ENCODE assay signal across 8 cellular contexts in genomic region chr6:26596579-26597388, GRCh38. TPM values are rescaled to one million over a fixed set of nuclear protein-coding genes. Genes with fewer than 3 reads are reported as not detected.
DNase-seq lines count a peak whose midpoint lies in the region; ATAC-seq, FAIRE-seq and TF ChIP-seq lines count a peak whose summit lies in the region.

ABT1 (plus strand) TSS chr6:26596953; CDS start chr6:26596983, 30 bp downstream.

- H3K4me1 Mint-ChIP-seq in T-cell = peaks cover 0 to 27% (median 21%) of the 10 kb centered on the region in 3 donors

- WGBS in heart left ventricle, 4 donors = 0 to 1% (median 1%) methylated on average over 41 to 51 of the region's 51 CpGs
- WGBS in upper lobe of left lung, 2 donors = 0% methylated on average over 28 to 49 of the region's 51 CpGs

- no peak within 1 kb of the TSS for H3K27ac Mint-ChIP-seq in T-cell

- TF ChIP-seq CTCF in heart left ventricle (IDR thresholded peaks at IDR 0.05) = no peak
- TF ChIP-seq CTCF in upper lobe of left lung (IDR thresholded peaks at IDR 0.05) = peak in 2 of 6 experiments; percentile 24 to 45

- H3K4me1 ChIP-seq in heart left ventricle (peaks cover 0 to 36% (median 13%) of the 10 kb centered on the region in 12 donors), upper lobe of left lung (peaks cover 10 to 36% (median 17%) of the 10 kb centered on the region in 4 donors)

- peak; percentile 97 for FAIRE-seq in GM12892 (lab: Jason Lieb, UNC)

- H3K36me3 ChIP-seq in heart left ventricle = peaks cover 0 to 33% (median 27%) of the 10 kb centered on the region in 9 donors
- peaks cover 4 to 27% (median 20%) of the 10 kb centered on the region in 4 donors for H3K36me3 ChIP-seq in upper lobe of left lung

- peak; percentile 90 for DNase-seq in GM12892 (ENCODE audit: insufficient read length)
- peak; percentile 98 for DNase-seq in NCI-H146 (lab: John Stamatoyannopoulos, UW)
- DNase-seq in T-cell = peak; percentile 92 to 97 (median 95)
- peak; percentile 98 for DNase-seq in amniotic epithelial cell (ENCODE audit: low read depth)
- peak; percentile 98 to 99 (median 98) for DNase-seq in heart left ventricle
- peak; percentile 99 for DNase-seq in pons (ENCODE audit: low spot score)
- peak; percentile 96 to 97 for DNase-seq in upper lobe of left lung

- peaks cover 16 to 26% of the 10 kb centered on the region in 2 donors for H3K27me3 Mint-ChIP-seq in T-cell

- H3K9me3 Mint-ChIP-seq in T-cell = no peaks in the 10 kb centered on the region

- POLR2A ChIA-PET in T-cell (lab: Charles Lee) = interaction anchor here (0.7 to 1.2 kb wide), 3 partner anchors 24 to 400 kb away, joined by 3 to 4 read pairs (median 3); a partner anchor contains a TSS

- CTCF ChIA-PET in T-cell (lab: Charles Lee) = interaction anchor here in 1 of 2 donors (1.2 to 2.4 kb wide), 3 partner anchors 27 to 255 kb away, joined by 3 to 31 read pairs (median 7); no protein-coding TSS in a partner anchor

- ATAC-seq in HG02852 (IDR thresholded peaks at IDR 0.05; ENCODE audit: unreplicated experiment) (peak; percentile 77), T-cell (replicated peaks in 1 of 4) (peak; percentile 83 to 89 (median 86)), heart left ventricle (peak; percentile 97 to 100 (median 99)), upper lobe of left lung (ENCODE audit: low FRiP score in 2 of 2) (peak; percentile 97)

- H3K27me3 ChIP-seq in heart left ventricle = peaks cover 3 to 30% (median 19%) of the 10 kb centered on the region in 9 donors
- H3K27me3 ChIP-seq in upper lobe of left lung = peaks cover 0 to 14% (median 0%) of the 10 kb centered on the region in 4 donors

- peaks cover 20% of the 10 kb centered on the region for H3K36me3 Mint-ChIP-seq in T-cell

- intact Hi-C loops in heart left ventricle (cut with DNase I) = loop anchor here in 7 of 10 donors (1.0 to 10.0 kb wide), 6 partner anchors 254 to 1268 kb away; a partner anchor contains a TSS

- H3K27ac ChIP-seq in heart left ventricle = peak within 1 kb of the TSS; percentile 79 to 94 (median 88)
- H3K27ac ChIP-seq in upper lobe of left lung = peak within 1 kb of the TSS; percentile 85 to 95 (median 91)

- H3K4me3 ChIP-seq in heart left ventricle (peak within 1 kb of the TSS; percentile 67 to 96 (median 87)), upper lobe of left lung (peak within 1 kb of the TSS; percentile 81 to 94 (median 90))

- TF ChIP-seq EP300 in upper lobe of left lung (IDR thresholded peaks at IDR 0.05) = no peak

- no peaks in the 10 kb centered on the region for H3K9me3 ChIP-seq in heart left ventricle
- H3K9me3 ChIP-seq in upper lobe of left lung = no peaks in the 10 kb centered on the region

- H3K4me3 Mint-ChIP-seq in T-cell = no peak within 1 kb of the TSS

- TF ChIP-seq POLR2A in GM12892 (IDR thresholded peaks at IDR 0.05; ENCODE audit: low read depth, low read length) (peak; percentile 84), heart left ventricle (IDR thresholded peaks at IDR 0.05) (peak in 1 of 2 donors; percentile 71), upper lobe of left lung (IDR thresholded peaks at IDR 0.05) (peak in 3 of 4 donors; percentile 59 to 88 (median 73))

RNA-seq across cellular contexts. Expression of gene ABT1, which starts in this region (rescaled TPM):
- 17.6 TPM for polyA plus RNA-seq in GM12892 (2012; ENCODE audit: missing spikeins)
- total RNA-seq in T-cell (10 to 100 TPM; 27.6 to 36.4 (median 35.6) TPM), heart left ventricle (10 to 100 TPM in 2 of 9 donors, 1 to 10 TPM in 7; 7.2 to 10.8 (median 8.2) TPM), upper lobe of left lung (10 to 100 TPM in 4 of 6 donors, 1 to 10 TPM in 2; 6.3 to 22.5 (median 15.4) TPM)
- 10 to 100 TPM in 1 of 2 donors, 1 to 10 TPM in 1; 7.1 to 12.0 TPM for polyA plus RNA-seq in heart left ventricle

Comparison
In these comparisons a context has a peak if more than half of its experiments do, and no peak if none do; other contexts are left out.
1. Peak in every context shown above with its lines: DNase-seq, ATAC-seq, H3K4me3 ChIP-seq and H3K27ac ChIP-seq.